In the genomic region with DNA sequence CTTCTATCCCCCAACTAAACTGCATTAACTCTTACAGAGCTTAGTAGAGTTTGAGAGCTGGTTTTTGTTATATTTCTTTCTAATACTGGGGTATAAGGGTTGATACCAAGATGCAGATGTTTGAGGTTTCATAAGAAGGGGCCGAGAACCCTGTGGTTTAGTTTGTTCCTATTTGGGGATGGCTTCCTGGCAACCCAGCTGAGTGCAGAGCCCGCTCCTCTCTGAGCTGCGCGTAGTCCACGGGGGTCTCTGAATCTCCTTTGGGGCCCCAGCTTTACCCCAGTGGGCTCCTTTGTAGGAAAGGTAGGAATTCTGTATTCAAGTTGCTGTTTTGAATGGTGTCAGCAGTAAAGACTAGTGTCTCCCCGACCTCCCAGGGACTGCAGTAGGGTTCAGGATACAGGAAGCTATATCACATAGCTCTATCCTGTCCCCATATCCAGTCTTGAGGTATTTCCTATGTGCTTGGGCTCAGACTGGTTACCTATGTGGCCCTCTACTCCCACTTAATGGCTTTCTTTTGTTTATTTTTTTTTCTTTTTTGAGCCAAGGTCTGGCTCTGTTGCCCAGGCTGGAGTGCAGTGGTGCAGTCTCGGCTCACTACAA, we compare ENCODE assay signal across 10 cellular contexts. TPM values are rescaled to one million over a fixed set of nuclear protein-coding genes. Genes with fewer than 3 reads are reported as not detected.
DNase-seq lines count a peak whose midpoint lies in the region; ATAC-seq and TF ChIP-seq lines count a peak whose summit lies in the region.
"Had no signal": no experiment of that assay in that cellular context is flagged by ENCODE, and none has a peak within 500 bp of the region (broad histone marks: within the 10 kb centered on the region; RNA-seq: fewer than 3 reads in every experiment).

No MANE protein-coding gene starts in this region.

- no peak for TF ChIP-seq EP300 in upper lobe of left lung (IDR thresholded peaks at IDR 0.05)

- H3K9me3 ChIP-seq in right atrium auricular region = peaks cover 0 to 3% of the 10 kb centered on the region in 2 donors
- no peaks in the 10 kb centered on the region for H3K9me3 ChIP-seq in T-helper 17 cell (ENCODE audit: control insufficient read depth, low read length, poor library complexity, severe bottlenecking)
- peaks cover 0 to 6% (median 3%) of the 10 kb centered on the region in 4 donors for H3K9me3 ChIP-seq in upper lobe of left lung
- H3K9me3 ChIP-seq in body of pancreas = no peaks in the 10 kb centered on the region
- H3K9me3 ChIP-seq: SJSA1 had no signal

- DNase-seq in Right ventricle myocardium superior (no peak), right atrium auricular region (ENCODE audit: low spot score) (no peak), T-helper 17 cell (no peak), upper lobe of left lung (no peak), hypothalamus (lab: John Stamatoyannopoulos, UW) (no peak), body of pancreas (no peak), mucosa of gallbladder (ENCODE audit: low spot score) (no peak)

- no peak overlapping the region for H3K4me3 ChIP-seq in right atrium auricular region
- H3K4me3 ChIP-seq in upper lobe of left lung = no peak overlapping the region
- H3K4me3 ChIP-seq in body of pancreas = no peak overlapping the region
- H3K4me3 ChIP-seq: SJSA1 had no signal

- no peaks in the 10 kb centered on the region for H3K27me3 Mint-ChIP-seq in T-helper 17 cell

- TF ChIP-seq POLR2A in upper lobe of left lung (IDR thresholded peaks at IDR 0.05) (no peak), body of pancreas (IDR thresholded peaks at IDR 0.05) (no peak)

- peaks cover 46% of the 10 kb centered on the region for H3K4me1 Mint-ChIP-seq in T-helper 17 cell

- no peak overlapping the region for H3K27ac Mint-ChIP-seq in T-helper 17 cell

- 75 to 76% methylated on average over 7 of the region's 7 CpGs for WGBS in upper lobe of left lung, 2 donors
- 61 to 93% methylated on average over 7 of the region's 7 CpGs for WGBS in body of pancreas, 2 donors

- intact Hi-C loops in Right ventricle myocardium superior (cut with DNase I) (no loop called here), body of pancreas (cut with DNase I) (no loop called here)

- H3K4me1 ChIP-seq in right atrium auricular region (peaks cover 0 to 2% of the 10 kb centered on the region in 2 donors), upper lobe of left lung (peaks cover 6 to 29% (median 14%) of the 10 kb centered on the region in 4 donors), body of pancreas (no peaks in the 10 kb centered on the region)
- H3K4me1 ChIP-seq: parathyroid adenoma had no signal

- H3K36me3 ChIP-seq in right atrium auricular region = no peaks in the 10 kb centered on the region
- H3K36me3 ChIP-seq in upper lobe of left lung = peaks cover 0 to 3% (median 0%) of the 10 kb centered on the region in 4 donors
- no peaks in the 10 kb centered on the region for H3K36me3 ChIP-seq in body of pancreas (replicated peaks in 1 of 2; ENCODE audit: insufficient read depth in 1 of 2, low read depth in 2 of 2)
- H3K36me3 ChIP-seq: SJSA1 had no signal

- H3K27ac ChIP-seq in right atrium auricular region (no peak overlapping the region), upper lobe of left lung (peak overlapping the region; percentile 66 to 82 (median 70)), body of pancreas (peak overlapping the region in 1 of 4 donors; percentile 62)
- H3K27ac ChIP-seq: parathyroid adenoma, SJSA1 had no signal

- H3K27me3 ChIP-seq in right atrium auricular region = no peaks in the 10 kb centered on the region
- no peaks in the 10 kb centered on the region for H3K27me3 ChIP-seq in upper lobe of left lung
- no peaks in the 10 kb centered on the region for H3K27me3 ChIP-seq in body of pancreas

- H3K36me3 Mint-ChIP-seq in T-helper 17 cell (ENCODE audit: low read depth) = peaks cover 9% of the 10 kb centered on the region

- H3K4me3 Mint-ChIP-seq in T-helper 17 cell = peak overlapping the region; percentile 45

- TF ChIP-seq CTCF in right atrium auricular region (IDR thresholded peaks at IDR 0.05) (no peak), upper lobe of left lung (IDR thresholded peaks at IDR 0.05) (no peak), body of pancreas (IDR thresholded peaks at IDR 0.05) (no peak)

- ATAC-seq in Right ventricle myocardium superior (ENCODE audit: poor library complexity) (peak; percentile 58), HG02870 (IDR thresholded peaks at IDR 0.05; ENCODE audit: unreplicated experiment) (peak; percentile 52), T-helper 17 cell (no peak), upper lobe of left lung (ENCODE audit: low FRiP score in 2 of 2) (peak in 1 of 2 donors; percentile 57), body of pancreas (no peak)

RNA-seq across cellular contexts. Expression of a gene that starts 25.4 kb away (rescaled TPM):
- total RNA-seq in Right ventricle myocardium superior = 3.3 TPM
- 1 to 10 TPM; 2.0 to 3.0 TPM for total RNA-seq in right atrium auricular region
- total RNA-seq in T-helper 17 cell = 10 to 100 TPM; 26.5 to 30.6 TPM
- 10 to 100 TPM; 14.1 to 51.3 (median 24.6) TPM for total RNA-seq in upper lobe of left lung
- total RNA-seq in body of pancreas = 1 to 10 TPM; 3.9 to 4.9 TPM
- 17.6 TPM for total RNA-seq in mucosa of gallbladder

Comparison
In these comparisons a context has a peak if more than half of its experiments do, and no peak if none do; other contexts are left out.
1. ATAC-seq: peak in Right ventricle myocardium superior (single experiment) and HG02870 (single experiment); none in T-helper 17 cell (single experiment) and body of pancreas (single experiment).
2. H3K27ac ChIP-seq: peak in upper lobe of left lung (4 of 4); none in right atrium auricular region (0 of 2).